Comparison of ENCODE assay signal across 1 cellular context in genomic region chr5:128350705-128351104, GRCh38.
TF ChIP-seq lines count a peak whose summit lies in the region.

No MANE protein-coding gene starts in this region.

TF ChIP-seq in GM23338, 12 proteins besides CTCF, POLR2A, EP300 and RAD21 (continued from another document):
- TF ChIP-seq CREB1 (CRISPR knock-in tag; IDR thresholded peaks at IDR 0.05; ENCODE audit: low read depth): no peak
